ENCODE assay signal across 11 cellular contexts in the genomic region with DNA sequence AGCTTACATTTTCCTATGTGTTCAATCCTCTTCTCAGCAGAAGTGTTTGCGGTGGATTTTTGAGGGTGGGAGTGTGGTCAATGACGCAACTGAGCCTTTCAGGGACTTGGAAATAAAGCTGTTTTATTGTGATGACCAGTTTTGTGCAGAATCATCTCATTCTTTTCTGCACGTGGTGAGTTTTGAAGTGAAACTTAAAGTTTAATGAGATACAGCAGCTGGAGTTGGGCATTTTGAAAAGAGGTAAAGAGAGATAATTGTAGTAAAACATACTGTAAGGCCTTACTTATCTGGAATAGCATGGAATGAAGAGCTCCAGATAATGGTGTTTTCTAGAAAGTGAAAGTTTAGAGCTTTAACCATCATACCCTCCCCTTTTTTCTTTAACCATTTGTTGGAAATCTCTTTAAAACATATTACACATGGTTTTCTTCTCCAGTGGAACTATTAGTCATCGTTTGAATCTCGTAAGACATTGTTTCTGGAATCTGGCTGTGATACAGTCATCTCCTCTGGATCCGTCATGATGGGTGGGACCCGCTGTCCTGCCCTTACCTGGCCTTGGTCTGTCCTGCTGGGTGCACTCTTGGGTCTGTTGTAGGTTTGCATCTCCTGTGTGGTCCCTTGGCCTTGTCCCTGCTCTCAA. TPM values are rescaled to one million over a fixed set of nuclear protein-coding genes. Genes with fewer than 3 reads are reported as not detected.
DNase-seq lines count a peak whose midpoint lies in the region; ATAC-seq and TF ChIP-seq lines count a peak whose summit lies in the region.
"Had no signal": no experiment of that assay in that cellular context is flagged by ENCODE, and none has a peak within 500 bp of the region (broad histone marks: within the 10 kb centered on the region; RNA-seq: fewer than 3 reads in every experiment).

No MANE protein-coding gene starts in this region.

- H3K4me1 ChIP-seq in lower lobe of right lung (peaks cover 39% of the 10 kb centered on the region), upper lobe of right lung (peaks cover 17% of the 10 kb centered on the region)

- H3K36me3 ChIP-seq in lower lobe of right lung (no peaks in the 10 kb centered on the region), upper lobe of right lung (no peaks in the 10 kb centered on the region)

- no peaks in the 10 kb centered on the region for H3K9me3 ChIP-seq in lower lobe of right lung
- H3K9me3 ChIP-seq in upper lobe of right lung: no peaks in the 10 kb centered on the region

- H3K27ac ChIP-seq in lower lobe of right lung: no peak overlapping the region
- H3K27ac ChIP-seq in upper lobe of right lung: no peak overlapping the region

- H3K4me3 ChIP-seq in lower lobe of right lung: no peak overlapping the region
- H3K4me3 ChIP-seq in upper lobe of right lung: peak overlapping the region; percentile 1

- peaks cover 14% of the 10 kb centered on the region for H3K27me3 Mint-ChIP-seq in activated T-cell treated with anti-CD3 and anti-CD28 coated beads, Interleukin-2, amount 50 U/mL, for 72 hours (ENCODE audit: low read depth)

- no peaks in the 10 kb centered on the region for H3K27me3 ChIP-seq in lower lobe of right lung (ENCODE audit: low read depth)
- H3K27me3 ChIP-seq in upper lobe of right lung: no peaks in the 10 kb centered on the region

- TF ChIP-seq CTCF in lower lobe of right lung (IDR thresholded peaks at IDR 0.05) (no peak), upper lobe of right lung (IDR thresholded peaks at IDR 0.05) (no peak)

- no peaks in the 10 kb centered on the region for H3K36me3 Mint-ChIP-seq in activated T-cell treated with anti-CD3 and anti-CD28 coated beads, Interleukin-2, amount 50 U/mL, for 72 hours (ENCODE audit: insufficient read depth in 2 of 2)

- intact Hi-C loops in lower lobe of right lung (cut with DNase I) (no loop called here), upper lobe of right lung (cut with DNase I) (no loop called here)

- DNase-seq in LHCN-M2 (ENCODE audit: low read depth) (peak; percentile 60), astrocyte of the hippocampus (ENCODE audit: low read depth, low spot score) (peak; percentile 55), lower lobe of right lung (no peak), upper lobe of right lung (no peak), SIG-M5 treated with dmso at 0.1 percent for 504 hours (lab: John Stamatoyannopoulos, UW; ENCODE audit: unreplicated experiment) (no peak), NCI-H2227 treated with DMSO at 0.1 percent for 48 hours (lab: John Stamatoyannopoulos, UW) (no peak), kidney glomerular epithelial cell (lab: John Stamatoyannopoulos, UW) (no peak)
- DNase-seq in activated T-cell treated with anti-CD3 and anti-CD28 coated beads, Interleukin-2, amount 50 U/mL, for 72 hours: no peak
- DNase-seq: activated gamma-delta T cell, erythroblast, T-helper 2 cell had no signal

- ATAC-seq in lower lobe of right lung: peak; percentile 40 to 53
- ATAC-seq in upper lobe of right lung: peak; percentile 32
- no peak for ATAC-seq in activated T-cell treated with anti-CD3 and anti-CD28 coated beads, Interleukin-2, amount 50 U/mL, for 72 hours (replicated peaks in 1 of 2)

- no peak overlapping the region for H3K27ac Mint-ChIP-seq in activated T-cell treated with anti-CD3 and anti-CD28 coated beads, Interleukin-2, amount 50 U/mL, for 72 hours

- peak overlapping the region in 1 of 2 donors; percentile 42 for H3K4me3 Mint-ChIP-seq in activated T-cell treated with anti-CD3 and anti-CD28 coated beads, Interleukin-2, amount 50 U/mL, for 72 hours

- peaks cover 0 to 2% of the 10 kb centered on the region in 2 donors for H3K9me3 Mint-ChIP-seq in activated T-cell treated with anti-CD3 and anti-CD28 coated beads, Interleukin-2, amount 50 U/mL, for 72 hours

- H3K4me1 Mint-ChIP-seq in activated T-cell treated with anti-CD3 and anti-CD28 coated beads, Interleukin-2, amount 50 U/mL, for 72 hours (ENCODE audit: low read depth): peaks cover 29% of the 10 kb centered on the region

RNA-seq across cellular contexts. Expression of gene UST, which starts 29.6 kb away (rescaled TPM):
- total RNA-seq in LHCN-M2 (2014; rRNA removed) (4.9 and 5.6 TPM in 2 replicates), lower lobe of right lung (11.8 TPM), upper lobe of right lung (11.8 TPM)
- polyA plus RNA-seq in LHCN-M2 (2012): 1.3 TPM
- total RNA-seq in activated T-cell treated with anti-CD3 and anti-CD28 coated beads, Interleukin-2, amount 50 U/mL, for 72 hours: 1 to 10 TPM; 1.6 to 3.7 TPM

Comparison
In these comparisons a context has a peak if more than half of its experiments do, and no peak if none do; other contexts are left out.
1. DNase-seq: peak in LHCN-M2 (single experiment) and astrocyte of the hippocampus (single experiment); none in lower lobe of right lung (single experiment), upper lobe of right lung (single experiment), activated T-cell treated with anti-CD3 and anti-CD28 coated beads, Interleukin-2, amount 50 U/mL, for 72 hours (0 of 2), SIG-M5 treated with dmso at 0.1 percent for 504 hours (single experiment), NCI-H2227 treated with DMSO at 0.1 percent for 48 hours (single experiment) and kidney glomerular epithelial cell (single experiment).
2. ATAC-seq: peak in lower lobe of right lung (2 of 2) and upper lobe of right lung (single experiment); none in activated T-cell treated with anti-CD3 and anti-CD28 coated beads, Interleukin-2, amount 50 U/mL, for 72 hours (0 of 2).